18 cellular contexts compared by ENCODE assay signal in the genomic region with DNA sequence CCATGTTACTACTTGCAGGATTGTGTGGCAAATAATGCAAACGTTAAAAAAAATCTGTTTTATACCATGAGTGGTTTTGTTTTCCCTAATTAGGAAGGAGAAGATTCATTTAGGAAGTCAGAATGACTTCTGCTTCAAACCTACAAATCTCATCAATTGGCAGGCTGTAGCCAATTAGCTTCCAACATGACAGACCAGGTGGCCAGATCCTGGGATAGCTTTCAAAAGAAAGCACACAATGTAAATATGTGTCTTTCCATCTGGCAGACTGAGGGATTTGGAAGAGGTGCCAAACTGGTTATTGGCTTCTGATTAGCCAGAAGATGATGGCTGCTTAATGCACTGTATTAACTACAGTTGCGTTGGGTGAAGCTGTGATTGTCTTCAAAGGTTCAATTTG.
DNase-seq lines count a peak whose midpoint lies in the region; ATAC-seq and TF ChIP-seq lines count a peak whose summit lies in the region.
"Had no signal": no experiment of that assay in that cellular context is flagged by ENCODE, and none has a peak within 500 bp of the region (broad histone marks: within the 10 kb centered on the region; RNA-seq: fewer than 3 reads in every experiment).

No MANE protein-coding gene starts in this region.

- H3K4me3 ChIP-seq in HUES6 (ENCODE audit: low read depth, low read length) (no peak overlapping the region), WERI-Rb-1 (ENCODE audit: low read depth, low read length) (no peak overlapping the region), lower lobe of right lung (no peak overlapping the region)
- H3K4me3 ChIP-seq: esophagus squamous epithelium, lung, right lobe of liver had no signal

- H3K27me3 ChIP-seq in HUES6 (ENCODE audit: control insufficient read depth, insufficient read depth, low read length), result no peaks in the 10 kb centered on the region
- no peaks in the 10 kb centered on the region for H3K27me3 ChIP-seq in WERI-Rb-1 (ENCODE audit: insufficient read depth, low read depth, severe bottlenecking)
- no peaks in the 10 kb centered on the region for H3K27me3 ChIP-seq in lower lobe of right lung (ENCODE audit: low read depth)
- H3K27me3 ChIP-seq: esophagus squamous epithelium, right lobe of liver had no signal

- peak overlapping the region; percentile 22 for H3K9ac ChIP-seq in HUES6 (ENCODE audit: low read length)

- H3K36me3 ChIP-seq in HUES6 (ENCODE audit: control insufficient read depth, insufficient read depth, low read length), result no peaks in the 10 kb centered on the region
- no peaks in the 10 kb centered on the region for H3K36me3 ChIP-seq in WERI-Rb-1
- H3K36me3 ChIP-seq in lower lobe of right lung, result no peaks in the 10 kb centered on the region
- H3K36me3 ChIP-seq: esophagus squamous epithelium, right lobe of liver had no signal

- no peak for ATAC-seq in lower lobe of right lung
- no peak for ATAC-seq in HG03175 (IDR thresholded peaks at IDR 0.05; ENCODE audit: unreplicated experiment)

- intact Hi-C loops in lower lobe of right lung (cut with DNase I), result no loop called here

- peak overlapping the region; percentile 81; the same call in 1 of the 2 replicates for H3K27ac ChIP-seq in HUES6 (ENCODE audit: low read depth, low read length)
- H3K27ac ChIP-seq in WERI-Rb-1, result no peak overlapping the region
- no peak overlapping the region for H3K27ac ChIP-seq in lower lobe of right lung
- H3K27ac ChIP-seq: esophagus squamous epithelium, right lobe of liver had no signal

- no peak for TF ChIP-seq CTCF in WERI-Rb-1 (IDR thresholded peaks at IDR 0.05; ENCODE audit: low read depth, low read length)
- no peak for TF ChIP-seq CTCF in lower lobe of right lung (IDR thresholded peaks at IDR 0.05)

- H3K4me1 ChIP-seq in HUES6 (ENCODE audit: control insufficient read depth, insufficient read depth, low read length) (peaks cover 4% of the 10 kb centered on the region; the same call in 1 of the 2 replicates), lower lobe of right lung (no peaks in the 10 kb centered on the region)
- H3K4me1 ChIP-seq: right lobe of liver had no signal

- DNase-seq in D341Med (ENCODE audit: low spot score) (peak; percentile 47), NCI-H69 (lab: John Stamatoyannopoulos, UW) (peak; percentile 86), WERI-Rb-1 (peak; percentile 18), lower lobe of right lung (no peak), cortex of kidney (lab: John Stamatoyannopoulos, UW) (no peak), NCI-H526 (lab: John Stamatoyannopoulos, UW) (no peak)
- DNase-seq: activated T-cell treated with anti-CD3 and anti-CD28 coated beads for 4 hours; anterior cingulate cortex; CD4-positive, alpha-beta memory T cell; effector memory CD4-positive, alpha-beta T cell; esophagus squamous epithelium; H7; head of caudate nucleus; naive B cell; right lobe of liver had no signal

- H3K9me3 ChIP-seq in HUES6 (ENCODE audit: control insufficient read depth, insufficient read depth, low read depth, low read length) (no peaks in the 10 kb centered on the region), WERI-Rb-1 (ENCODE audit: severe bottlenecking) (no peaks in the 10 kb centered on the region), lower lobe of right lung (no peaks in the 10 kb centered on the region)
- H3K9me3 ChIP-seq: esophagus squamous epithelium, right lobe of liver had no signal

Comparison
In these comparisons a context has a peak if more than half of its experiments do, and no peak if none do; other contexts are left out.
1. DNase-seq: peak in D341Med (single experiment), NCI-H69 (single experiment) and WERI-Rb-1 (single experiment); none in lower lobe of right lung (single experiment), cortex of kidney (single experiment) and NCI-H526 (0 of 2).